Comparison of ENCODE assay signal across 1 cellular context in the genomic region with DNA sequence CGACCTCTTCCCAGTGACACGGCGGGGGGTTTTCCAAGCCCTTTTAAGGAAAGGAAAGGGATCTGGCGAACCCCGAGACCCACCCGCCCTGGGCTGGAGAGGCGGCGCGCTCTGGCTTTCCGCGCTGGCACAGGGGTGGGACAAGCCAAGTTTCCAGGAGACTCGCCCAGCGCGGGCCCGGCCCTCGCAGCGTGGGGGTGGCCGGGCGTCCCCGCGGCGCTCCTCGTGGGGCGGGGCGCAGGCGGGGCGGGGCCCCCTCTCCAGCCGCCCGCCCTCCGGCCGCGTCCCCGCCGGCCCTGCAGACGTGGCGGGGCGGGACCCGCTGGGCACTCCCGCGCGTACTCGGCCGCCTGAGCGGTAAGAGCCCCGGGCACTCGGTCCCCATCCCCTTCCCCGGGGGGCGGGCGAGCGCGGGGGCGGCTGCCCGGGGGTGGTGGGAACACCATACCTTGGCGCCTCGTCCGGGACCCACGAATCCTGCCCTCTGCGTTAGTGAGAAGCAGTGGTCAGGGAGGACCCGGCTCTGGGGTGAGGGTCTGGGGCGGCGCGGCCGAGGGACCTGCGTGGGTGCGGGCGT.
A peak's percentile ranks its signal among the peaks of the same experiment; 100 is the strongest.
TF ChIP-seq lines count a peak whose summit lies in the region.

A gene (plus strand): TSS at position 329 of the 577 bp plus-strand sequence. CDS start 10,273 bp downstream, outside the sequence.

TF ChIP-seq in GM12878, 131 proteins besides CTCF, POLR2A, EP300 and RAD21 (continued from another document):
- TF ChIP-seq, protein P1, sequence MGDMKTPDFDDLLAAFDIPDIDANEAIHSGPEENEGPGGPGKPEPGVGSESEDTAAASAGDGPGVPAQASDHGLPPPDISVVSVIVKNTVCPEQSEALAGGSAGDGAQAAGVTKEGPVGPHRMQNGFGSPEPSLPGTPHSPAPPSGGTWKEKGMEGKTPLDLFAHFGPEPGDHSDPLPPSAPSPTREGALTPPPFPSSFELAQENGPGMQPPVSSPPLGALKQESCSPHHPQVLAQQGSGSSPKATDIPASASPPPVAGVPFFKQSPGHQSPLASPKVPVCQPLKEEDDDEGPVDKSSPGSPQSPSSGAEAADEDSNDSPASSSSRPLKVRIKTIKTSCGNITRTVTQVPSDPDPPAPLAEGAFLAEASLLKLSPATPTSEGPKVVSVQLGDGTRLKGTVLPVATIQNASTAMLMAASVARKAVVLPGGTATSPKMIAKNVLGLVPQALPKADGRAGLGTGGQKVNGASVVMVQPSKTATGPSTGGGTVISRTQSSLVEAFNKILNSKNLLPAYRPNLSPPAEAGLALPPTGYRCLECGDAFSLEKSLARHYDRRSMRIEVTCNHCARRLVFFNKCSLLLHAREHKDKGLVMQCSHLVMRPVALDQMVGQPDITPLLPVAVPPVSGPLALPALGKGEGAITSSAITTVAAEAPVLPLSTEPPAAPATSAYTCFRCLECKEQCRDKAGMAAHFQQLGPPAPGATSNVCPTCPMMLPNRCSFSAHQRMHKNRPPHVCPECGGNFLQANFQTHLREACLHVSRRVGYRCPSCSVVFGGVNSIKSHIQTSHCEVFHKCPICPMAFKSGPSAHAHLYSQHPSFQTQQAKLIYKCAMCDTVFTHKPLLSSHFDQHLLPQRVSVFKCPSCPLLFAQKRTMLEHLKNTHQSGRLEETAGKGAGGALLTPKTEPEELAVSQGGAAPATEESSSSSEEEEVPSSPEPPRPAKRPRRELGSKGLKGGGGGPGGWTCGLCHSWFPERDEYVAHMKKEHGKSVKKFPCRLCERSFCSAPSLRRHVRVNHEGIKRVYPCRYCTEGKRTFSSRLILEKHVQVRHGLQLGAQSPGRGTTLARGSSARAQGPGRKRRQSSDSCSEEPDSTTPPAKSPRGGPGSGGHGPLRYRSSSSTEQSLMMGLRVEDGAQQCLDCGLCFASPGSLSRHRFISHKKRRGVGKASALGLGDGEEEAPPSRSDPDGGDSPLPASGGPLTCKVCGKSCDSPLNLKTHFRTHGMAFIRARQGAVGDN (IDR thresholded peaks at IDR 0.05) = no peak
- TF ChIP-seq, protein P2, sequence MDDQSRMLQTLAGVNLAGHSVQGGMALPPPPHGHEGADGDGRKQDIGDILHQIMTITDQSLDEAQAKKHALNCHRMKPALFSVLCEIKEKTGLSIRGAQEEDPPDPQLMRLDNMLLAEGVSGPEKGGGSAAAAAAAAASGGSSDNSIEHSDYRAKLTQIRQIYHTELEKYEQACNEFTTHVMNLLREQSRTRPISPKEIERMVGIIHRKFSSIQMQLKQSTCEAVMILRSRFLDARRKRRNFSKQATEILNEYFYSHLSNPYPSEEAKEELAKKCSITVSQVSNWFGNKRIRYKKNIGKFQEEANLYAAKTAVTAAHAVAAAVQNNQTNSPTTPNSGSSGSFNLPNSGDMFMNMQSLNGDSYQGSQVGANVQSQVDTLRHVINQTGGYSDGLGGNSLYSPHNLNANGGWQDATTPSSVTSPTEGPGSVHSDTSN (IDR thresholded peaks at IDR 0.05; ENCODE audit: insufficient replicate concordance, low read depth, low read length) = no peak
- TF ChIP-seq ZSCAN29 (IDR thresholded peaks at IDR 0.05) = no peak
- TF ChIP-seq, protein P3, sequence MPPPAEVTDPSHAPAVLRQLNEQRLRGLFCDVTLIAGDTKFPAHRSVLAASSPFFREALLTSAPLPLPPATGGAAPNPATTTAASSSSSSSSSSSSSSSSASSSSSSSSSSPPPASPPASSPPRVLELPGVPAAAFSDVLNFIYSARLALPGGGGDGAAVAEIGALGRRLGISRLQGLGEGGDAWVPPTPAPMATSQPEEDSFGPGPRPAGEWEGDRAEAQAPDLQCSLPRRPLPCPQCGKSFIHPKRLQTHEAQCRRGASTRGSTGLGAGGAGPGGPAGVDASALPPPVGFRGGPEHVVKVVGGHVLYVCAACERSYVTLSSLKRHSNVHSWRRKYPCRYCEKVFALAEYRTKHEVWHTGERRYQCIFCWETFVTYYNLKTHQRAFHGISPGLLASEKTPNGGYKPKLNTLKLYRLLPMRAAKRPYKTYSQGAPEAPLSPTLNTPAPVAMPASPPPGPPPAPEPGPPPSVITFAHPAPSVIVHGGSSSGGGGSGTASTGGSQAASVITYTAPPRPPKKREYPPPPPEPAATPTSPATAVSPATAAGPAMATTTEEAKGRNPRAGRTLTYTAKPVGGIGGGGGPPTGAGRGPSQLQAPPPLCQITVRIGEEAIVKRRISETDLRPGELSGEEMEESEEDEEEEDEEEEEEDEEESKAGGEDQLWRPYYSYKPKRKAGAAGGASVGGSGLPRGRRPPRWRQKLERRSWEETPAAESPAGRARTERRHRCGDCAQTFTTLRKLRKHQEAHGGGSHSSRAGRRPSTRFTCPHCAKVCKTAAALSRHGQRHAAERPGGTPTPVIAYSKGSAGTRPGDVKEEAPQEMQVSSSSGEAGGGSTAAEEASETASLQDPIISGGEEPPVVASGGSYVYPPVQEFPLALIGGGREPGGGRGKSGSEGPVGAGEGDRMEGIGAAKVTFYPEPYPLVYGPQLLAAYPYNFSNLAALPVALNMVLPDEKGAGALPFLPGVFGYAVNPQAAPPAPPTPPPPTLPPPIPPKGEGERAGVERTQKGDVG (CRISPR knock-in tag; IDR thresholded peaks at IDR 0.05) = no peak
- TF ChIP-seq, protein P4, sequence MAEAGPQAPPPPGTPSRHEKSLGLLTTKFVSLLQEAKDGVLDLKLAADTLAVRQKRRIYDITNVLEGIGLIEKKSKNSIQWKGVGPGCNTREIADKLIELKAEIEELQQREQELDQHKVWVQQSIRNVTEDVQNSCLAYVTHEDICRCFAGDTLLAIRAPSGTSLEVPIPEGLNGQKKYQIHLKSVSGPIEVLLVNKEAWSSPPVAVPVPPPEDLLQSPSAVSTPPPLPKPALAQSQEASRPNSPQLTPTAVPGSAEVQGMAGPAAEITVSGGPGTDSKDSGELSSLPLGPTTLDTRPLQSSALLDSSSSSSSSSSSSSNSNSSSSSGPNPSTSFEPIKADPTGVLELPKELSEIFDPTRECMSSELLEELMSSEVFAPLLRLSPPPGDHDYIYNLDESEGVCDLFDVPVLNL (IDR thresholded peaks at IDR 0.05; ENCODE audit: low read depth, low read length) = no peak
- no peak for TF ChIP-seq BCL11A (IDR thresholded peaks at IDR 0.05; ENCODE audit: low read depth, low read length)
- 0 out of 2 replicates have a peak, but pooled peaks have one; percentile 50 for TF ChIP-seq SMARCA5 (IDR thresholded peaks at IDR 0.05)
- TF ChIP-seq, protein P5, sequence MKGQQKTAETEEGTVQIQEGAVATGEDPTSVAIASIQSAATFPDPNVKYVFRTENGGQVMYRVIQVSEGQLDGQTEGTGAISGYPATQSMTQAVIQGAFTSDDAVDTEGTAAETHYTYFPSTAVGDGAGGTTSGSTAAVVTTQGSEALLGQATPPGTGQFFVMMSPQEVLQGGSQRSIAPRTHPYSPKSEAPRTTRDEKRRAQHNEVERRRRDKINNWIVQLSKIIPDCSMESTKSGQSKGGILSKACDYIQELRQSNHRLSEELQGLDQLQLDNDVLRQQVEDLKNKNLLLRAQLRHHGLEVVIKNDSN (IDR thresholded peaks at IDR 0.05; ENCODE audit: borderline replicate concordance, extremely low read length, insufficient read depth, low read depth, low read length) = no peak
- no peak for TF ChIP-seq BMI1 (IDR thresholded peaks at IDR 0.05; ENCODE audit: borderline replicate concordance)
- TF ChIP-seq MTA2 (IDR thresholded peaks at IDR 0.05; ENCODE audit: low read depth) = no peak
- TF ChIP-seq, protein P6, sequence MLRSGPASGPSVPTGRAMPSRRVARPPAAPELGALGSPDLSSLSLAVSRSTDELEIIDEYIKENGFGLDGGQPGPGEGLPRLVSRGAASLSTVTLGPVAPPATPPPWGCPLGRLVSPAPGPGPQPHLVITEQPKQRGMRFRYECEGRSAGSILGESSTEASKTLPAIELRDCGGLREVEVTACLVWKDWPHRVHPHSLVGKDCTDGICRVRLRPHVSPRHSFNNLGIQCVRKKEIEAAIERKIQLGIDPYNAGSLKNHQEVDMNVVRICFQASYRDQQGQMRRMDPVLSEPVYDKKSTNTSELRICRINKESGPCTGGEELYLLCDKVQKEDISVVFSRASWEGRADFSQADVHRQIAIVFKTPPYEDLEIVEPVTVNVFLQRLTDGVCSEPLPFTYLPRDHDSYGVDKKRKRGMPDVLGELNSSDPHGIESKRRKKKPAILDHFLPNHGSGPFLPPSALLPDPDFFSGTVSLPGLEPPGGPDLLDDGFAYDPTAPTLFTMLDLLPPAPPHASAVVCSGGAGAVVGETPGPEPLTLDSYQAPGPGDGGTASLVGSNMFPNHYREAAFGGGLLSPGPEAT (IDR thresholded peaks at IDR 0.05; ENCODE audit: low read depth) = no peak
- no peak for TF ChIP-seq TAF1 (IDR thresholded peaks at IDR 0.05; ENCODE audit: borderline replicate concordance, low read depth, low read length)
- TF ChIP-seq MYB (IDR thresholded peaks at IDR 0.05; ENCODE audit: borderline replicate concordance, low read depth, low read length) = no peak
- no peak for TF ChIP-seq CBX3 (IDR thresholded peaks at IDR 0.05; ENCODE audit: borderline replicate concordance, low read depth)
- 0 out of 2 replicates have a peak, but pooled peaks have one; percentile 15 for TF ChIP-seq TCF12 (IDR thresholded peaks at IDR 0.05; ENCODE audit: low read depth, low read length)
- no peak for TF ChIP-seq TCF7 (IDR thresholded peaks at IDR 0.05; ENCODE audit: borderline replicate concordance)
- no peak for TF ChIP-seq JUNB (IDR thresholded peaks at IDR 0.05)
- peak in 1 of 2 experiments; percentile 27; a peak in 1 of 4 replicates for TF ChIP-seq BHLHE40 (IDR thresholded peaks at IDR 0.05; ENCODE audit: borderline replicate concordance in 1 of 2, low read depth in 2 of 2, low read length in 1 of 2)
- no peak for TF ChIP-seq GATAD2B (conservative IDR thresholded peaks at IDR 0.05; ENCODE audit: low read depth)
- 0 out of 2 replicates have a peak, but pooled peaks have one; percentile 21 for TF ChIP-seq IKZF1 (conservative IDR thresholded peaks at IDR 0.05)
- 0 out of 2 replicates have a peak, but pooled peaks have one; percentile 17 for TF ChIP-seq LARP7 (IDR thresholded peaks at IDR 0.05)
- no peak for TF ChIP-seq PAX5 (IDR thresholded peaks at IDR 0.05; ENCODE audit: borderline replicate concordance, low read depth, low read length)
- no peak for TF ChIP-seq SPI1 (IDR thresholded peaks at IDR 0.05; ENCODE audit: borderline replicate concordance, insufficient read depth, low read depth, low read length)
- TF ChIP-seq, protein P7, sequence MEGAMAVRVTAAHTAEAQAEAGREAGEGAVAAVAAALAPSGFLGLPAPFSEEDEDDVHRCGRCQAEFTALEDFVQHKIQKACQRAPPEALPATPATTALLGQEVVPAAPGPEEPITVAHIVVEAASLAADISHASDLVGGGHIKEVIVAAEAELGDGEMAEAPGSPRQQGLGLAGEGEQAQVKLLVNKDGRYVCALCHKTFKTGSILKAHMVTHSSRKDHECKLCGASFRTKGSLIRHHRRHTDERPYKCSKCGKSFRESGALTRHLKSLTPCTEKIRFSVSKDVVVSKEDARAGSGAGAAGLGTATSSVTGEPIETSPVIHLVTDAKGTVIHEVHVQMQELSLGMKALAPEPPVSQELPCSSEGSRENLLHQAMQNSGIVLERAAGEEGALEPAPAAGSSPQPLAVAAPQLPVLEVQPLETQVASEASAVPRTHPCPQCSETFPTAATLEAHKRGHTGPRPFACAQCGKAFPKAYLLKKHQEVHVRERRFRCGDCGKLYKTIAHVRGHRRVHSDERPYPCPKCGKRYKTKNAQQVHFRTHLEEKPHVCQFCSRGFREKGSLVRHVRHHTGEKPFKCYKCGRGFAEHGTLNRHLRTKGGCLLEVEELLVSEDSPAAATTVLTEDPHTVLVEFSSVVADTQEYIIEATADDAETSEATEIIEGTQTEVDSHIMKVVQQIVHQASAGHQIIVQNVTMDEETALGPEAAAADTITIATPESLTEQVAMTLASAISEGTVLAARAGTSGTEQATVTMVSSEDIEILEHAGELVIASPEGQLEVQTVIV (IDR thresholded peaks at IDR 0.05; ENCODE audit: borderline replicate concordance, partially characterized antibody) = no peak
- no peak for TF ChIP-seq BACH1 (IDR thresholded peaks at IDR 0.05; ENCODE audit: borderline replicate concordance)
